Comparison of ENCODE assay signal across 8 cellular contexts in the genomic region with DNA sequence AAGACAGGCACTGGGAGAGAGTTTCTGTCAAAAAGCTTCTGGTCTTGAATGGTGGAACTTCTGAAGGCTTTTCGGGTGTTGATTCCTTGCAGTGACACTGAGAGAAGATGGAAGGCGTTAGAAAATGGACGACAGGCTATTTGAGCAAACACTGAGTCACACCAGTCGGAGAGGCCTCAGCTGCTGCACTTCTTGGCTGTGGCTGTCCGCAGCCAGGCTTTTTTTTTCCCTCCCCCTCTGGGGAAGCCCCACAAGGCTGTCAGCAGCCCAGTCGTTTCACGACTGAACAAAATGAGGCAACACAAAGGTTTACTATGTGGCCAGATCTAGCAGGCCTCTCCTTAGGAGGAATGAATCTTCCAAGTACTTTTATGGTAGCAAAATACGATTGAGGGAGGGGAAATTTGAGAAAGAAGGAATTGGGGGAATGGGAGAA. TPM values are rescaled to one million over a fixed set of nuclear protein-coding genes. Genes with fewer than 3 reads are reported as not detected.
DNase-seq lines count a peak whose midpoint lies in the region; ATAC-seq and TF ChIP-seq lines count a peak whose summit lies in the region.

No MANE protein-coding gene starts in this region.

- peak; percentile 45 for ATAC-seq in HG03558 (IDR thresholded peaks at IDR 0.05; ENCODE audit: extremely low read depth, unreplicated experiment)
- peak; percentile 42 for ATAC-seq in activated CD8-positive, alpha-beta T cell treated with anti-CD3 and anti-CD28 coated beads, Interleukin-2, amount 10 ng/mL, durations not matched to agents 7 days and 5 days

- H3K27me3 ChIP-seq in neural progenitor cell: no peaks in the 10 kb centered on the region

- no peak overlapping the region for H3K9ac ChIP-seq in neural progenitor cell

- no peaks in the 10 kb centered on the region for H4K20me1 ChIP-seq in neural progenitor cell (ENCODE audit: low read depth)

- POLR2A ChIA-PET in activated CD8-positive, alpha-beta T cell treated with anti-CD3 and anti-CD28 coated beads, Interleukin-2, amount 10 ng/mL, durations not matched to agents 7 days and 5 days (lab: Charles Lee): no interaction called here

- DNase-seq in NCI-H2196 (lab: John Stamatoyannopoulos, UW; ENCODE audit: unreplicated experiment): peak; percentile 50
- DNase-seq in NCI-H2196 treated with DMSO at 0.1 percent for 48 hours (lab: John Stamatoyannopoulos, UW; ENCODE audit: unreplicated experiment): no peak
- DNase-seq in activated CD8-positive, alpha-beta T cell treated with anti-CD3 and anti-CD28 coated beads, Interleukin-2, amount 10 ng/mL, durations not matched to agents 7 days and 5 days: peak; percentile 47
- peak; percentile 88 for DNase-seq in fibroblast of peridontal ligament (ENCODE audit: extremely low read depth)
- DNase-seq in neural progenitor cell (ENCODE audit: low spot score): no peak
- DNase-seq in ureter (ENCODE audit: low spot score): peak; percentile 82
- no peak for DNase-seq in COR-L47 (lab: John Stamatoyannopoulos, UW)

- H3K27ac Mint-ChIP-seq in activated CD8-positive, alpha-beta T cell treated with anti-CD3 and anti-CD28 coated beads, Interleukin-2, amount 10 ng/mL, durations not matched to agents 7 days and 5 days: peak overlapping the region; percentile 65
- peak overlapping the region; percentile 86 for H3K27ac Mint-ChIP-seq in neural progenitor cell

- H3K4me3 Mint-ChIP-seq in activated CD8-positive, alpha-beta T cell treated with anti-CD3 and anti-CD28 coated beads, Interleukin-2, amount 10 ng/mL, durations not matched to agents 7 days and 5 days: no peak overlapping the region
- H3K4me3 Mint-ChIP-seq in neural progenitor cell: no peak overlapping the region

- no peak for TF ChIP-seq CTCF in neural progenitor cell (IDR thresholded peaks at IDR 0.05)

- peaks cover 15% of the 10 kb centered on the region for H3K79me2 ChIP-seq in neural progenitor cell (ENCODE audit: low read depth)

- H3K4me2 ChIP-seq in neural progenitor cell: peak overlapping the region; percentile 21

- no peaks in the 10 kb centered on the region for H3K9me3 Mint-ChIP-seq in activated CD8-positive, alpha-beta T cell treated with anti-CD3 and anti-CD28 coated beads, Interleukin-2, amount 10 ng/mL, durations not matched to agents 7 days and 5 days (ENCODE audit: insufficient read depth)
- H3K9me3 Mint-ChIP-seq in neural progenitor cell: no peaks in the 10 kb centered on the region

- H2AFZ ChIP-seq in neural progenitor cell (replicated peaks): no peak overlapping the region

- no peaks in the 10 kb centered on the region for H3K36me3 ChIP-seq in neural progenitor cell

- peaks cover 36% of the 10 kb centered on the region for H3K4me1 Mint-ChIP-seq in activated CD8-positive, alpha-beta T cell treated with anti-CD3 and anti-CD28 coated beads, Interleukin-2, amount 10 ng/mL, durations not matched to agents 7 days and 5 days (ENCODE audit: low read depth)
- peaks cover 23% of the 10 kb centered on the region for H3K4me1 Mint-ChIP-seq in neural progenitor cell

- no peaks in the 10 kb centered on the region for H3K27me3 Mint-ChIP-seq in activated CD8-positive, alpha-beta T cell treated with anti-CD3 and anti-CD28 coated beads, Interleukin-2, amount 10 ng/mL, durations not matched to agents 7 days and 5 days (ENCODE audit: low read depth)
- peaks cover 3% of the 10 kb centered on the region for H3K27me3 Mint-ChIP-seq in neural progenitor cell (ENCODE audit: insufficient read depth, low read depth)

- peaks cover 56% of the 10 kb centered on the region for H3K36me3 Mint-ChIP-seq in activated CD8-positive, alpha-beta T cell treated with anti-CD3 and anti-CD28 coated beads, Interleukin-2, amount 10 ng/mL, durations not matched to agents 7 days and 5 days (ENCODE audit: low read depth)
- peaks cover 39% of the 10 kb centered on the region for H3K36me3 Mint-ChIP-seq in neural progenitor cell

- H3K4me3 ChIP-seq in neural progenitor cell: no peak overlapping the region

- peaks cover 19% of the 10 kb centered on the region for H3K4me1 ChIP-seq in neural progenitor cell

- no peaks in the 10 kb centered on the region for H3K9me3 ChIP-seq in neural progenitor cell (ENCODE audit: low read depth)

- CTCF ChIA-PET in activated CD8-positive, alpha-beta T cell treated with anti-CD3 and anti-CD28 coated beads, Interleukin-2, amount 10 ng/mL, durations not matched to agents 7 days and 5 days (lab: Charles Lee): interaction anchor here (0.7 to 4.7 kb wide), 9 partner anchors 12 to 245 kb away, joined by 3 to 32 read pairs (median 4); no protein-coding TSS in a partner anchor

- peak overlapping the region; percentile 28 for H3K27ac ChIP-seq in neural progenitor cell

- H3F3A ChIP-seq in neural progenitor cell (ENCODE audit: low read depth): peaks cover 12% of the 10 kb centered on the region

RNA-seq across cellular contexts. Expression of gene GPR3, which starts 25.9 kb away (rescaled TPM):
- under 1 TPM; 0.47 to 0.66 TPM for total RNA-seq in activated CD8-positive, alpha-beta T cell treated with anti-CD3 and anti-CD28 coated beads, Interleukin-2, amount 10 ng/mL, durations not matched to agents 7 days and 5 days
- total RNA-seq in neural progenitor cell (ENCODE audit: low replicate concordance): 3.0 and 3.1 TPM in 2 replicates
- 0.47 TPM for total RNA-seq in ureter

RNA-seq across cellular contexts. Expression of gene CD164L2, which starts 35.2 kb away (rescaled TPM):
- not detected for total RNA-seq in activated CD8-positive, alpha-beta T cell treated with anti-CD3 and anti-CD28 coated beads, Interleukin-2, amount 10 ng/mL, durations not matched to agents 7 days and 5 days
- total RNA-seq in neural progenitor cell (ENCODE audit: low replicate concordance) (1.5 and 1.6 TPM in 2 replicates), ureter (not detected)

RNA-seq across cellular contexts. Expression of gene FCN3, which starts 43.7 kb away (rescaled TPM):
- total RNA-seq in activated CD8-positive, alpha-beta T cell treated with anti-CD3 and anti-CD28 coated beads, Interleukin-2, amount 10 ng/mL, durations not matched to agents 7 days and 5 days: not detected
- total RNA-seq in neural progenitor cell (ENCODE audit: low replicate concordance): not detected in 2 replicates
- total RNA-seq in ureter: 2.1 TPM

RNA-seq across cellular contexts. Expression of gene MAP3K6, which starts 51.6 kb away (rescaled TPM):
- 10 to 100 TPM in 1 of 2 experiments, 1 to 10 TPM in 1; 7.8 to 12.3 TPM for total RNA-seq in activated CD8-positive, alpha-beta T cell treated with anti-CD3 and anti-CD28 coated beads, Interleukin-2, amount 10 ng/mL, durations not matched to agents 7 days and 5 days
- total RNA-seq in neural progenitor cell (ENCODE audit: low replicate concordance) (1.9 and 11.7 TPM in 2 replicates), ureter (75.5 TPM)

Comparison
In these comparisons a context has a peak if more than half of its experiments do, and no peak if none do; other contexts are left out.
1. DNase-seq: peak in NCI-H2196 (single experiment), activated CD8-positive, alpha-beta T cell treated with anti-CD3 and anti-CD28 coated beads, Interleukin-2, amount 10 ng/mL, durations not matched to agents 7 days and 5 days (single experiment), fibroblast of peridontal ligament (single experiment) and ureter (single experiment); none in NCI-H2196 treated with DMSO at 0.1 percent for 48 hours (single experiment), neural progenitor cell (single experiment) and COR-L47 (single experiment).